Comparison of ENCODE assay signal across 1 cellular context in the genomic region with DNA sequence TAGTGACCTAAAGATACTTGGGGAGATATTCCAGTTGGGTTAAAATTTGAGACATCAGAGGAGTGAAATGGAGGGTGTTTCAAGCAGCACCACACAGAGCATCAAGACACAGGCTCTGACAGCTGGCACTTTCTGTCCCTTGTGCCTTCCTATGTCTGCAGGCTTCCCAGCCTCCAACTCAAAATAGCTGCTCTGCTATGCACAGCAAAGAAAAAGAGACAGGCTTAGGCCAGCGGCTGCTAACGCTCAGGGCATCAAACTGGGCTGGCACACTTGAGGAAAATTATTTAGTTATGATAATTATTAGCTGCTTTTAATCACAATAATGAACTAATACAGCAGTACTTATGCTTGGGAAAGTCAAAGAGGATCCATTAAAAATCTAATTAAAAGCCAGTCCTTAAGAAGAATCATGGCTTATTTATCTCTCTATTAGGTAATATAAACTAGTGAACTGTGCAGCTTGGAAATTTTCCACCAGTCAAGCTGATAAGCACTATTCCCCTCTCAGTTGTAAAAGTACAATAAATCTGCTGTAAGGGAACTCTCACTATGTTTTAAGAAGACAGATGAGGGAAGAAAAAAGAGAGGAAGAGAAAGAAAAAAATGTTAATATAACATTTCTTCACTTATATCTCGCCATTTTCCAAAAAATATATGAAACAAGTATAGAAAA.
TF ChIP-seq lines count a peak whose summit lies in the region.

No MANE protein-coding gene starts in this region.

TF ChIP-seq in GM23338, 12 proteins besides CTCF, POLR2A, EP300 and RAD21 (continued from another document):
- TF ChIP-seq REST (IDR thresholded peaks at IDR 0.05; ENCODE audit: unreplicated experiment): no peak
